Comparison of ENCODE assay signal across 8 cellular contexts in the genomic region with DNA sequence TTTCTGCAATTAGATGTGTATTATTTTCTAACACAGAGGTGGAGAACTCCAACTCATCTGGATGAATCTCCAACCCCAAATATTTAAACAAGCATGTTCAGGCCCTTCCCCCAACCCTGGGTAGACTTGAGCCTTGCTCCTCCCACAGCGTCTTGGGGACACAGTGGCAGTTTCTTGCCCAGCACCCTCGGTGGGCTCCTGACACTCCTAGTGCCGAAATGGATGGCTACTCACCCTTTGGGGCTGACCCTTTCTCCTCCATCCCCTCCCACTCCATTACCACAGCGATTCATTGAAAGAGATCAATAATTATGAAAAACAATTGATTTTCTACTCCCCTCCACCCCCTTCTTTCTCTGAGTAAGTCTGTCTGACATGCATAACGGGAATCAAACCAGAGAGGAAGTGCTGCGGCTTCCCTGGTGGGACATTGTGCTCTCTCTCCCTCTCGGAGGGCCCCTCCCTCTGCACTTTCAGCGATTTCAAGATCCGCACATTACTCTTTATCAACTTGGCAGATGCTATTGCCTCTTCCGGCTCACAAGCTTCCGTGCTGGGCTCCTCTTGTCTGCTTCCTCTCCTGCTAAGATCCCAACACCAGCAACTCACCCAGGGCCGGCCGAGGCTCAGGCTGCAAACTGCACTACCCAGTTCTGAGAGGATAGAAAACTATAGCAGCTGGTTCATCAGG.
DNase-seq lines count a peak whose midpoint lies in the region; ATAC-seq lines count a peak whose summit lies in the region.

No MANE protein-coding gene starts in this region.

- WGBS in mesodermal cell (ENCODE audit: insufficient coverage in 2 of 2), 2 experiments, result 6 to 8% methylated on average over 9 to 10 of the region's 13 CpGs

- H3K27me3 Mint-ChIP-seq in stimulated activated naive CD8-positive, alpha-beta T cell treated with anti-CD3 and anti-CD28 coated beads, Interleukin-15, Interleukin-2, amounts not matched to agents 100 ng/mL and 50 ng/mL, for 24 hours, result no peaks in the 10 kb centered on the region

- H3K4me1 Mint-ChIP-seq in stimulated activated naive CD8-positive, alpha-beta T cell treated with anti-CD3 and anti-CD28 coated beads, Interleukin-15, Interleukin-2, amounts not matched to agents 100 ng/mL and 50 ng/mL, for 24 hours (ENCODE audit: low read depth), result peaks cover 43% of the 10 kb centered on the region

- no peaks in the 10 kb centered on the region for H3K36me3 ChIP-seq in mesodermal cell (ENCODE audit: control insufficient read depth, insufficient read depth, low read length)

- peaks cover 18% of the 10 kb centered on the region for H3K9me3 Mint-ChIP-seq in stimulated activated naive CD8-positive, alpha-beta T cell treated with anti-CD3 and anti-CD28 coated beads, Interleukin-15, Interleukin-2, amounts not matched to agents 100 ng/mL and 50 ng/mL, for 24 hours

- H3K9me3 ChIP-seq in mesodermal cell (ENCODE audit: control insufficient read depth, low read length), result no peaks in the 10 kb centered on the region

- H3K27ac ChIP-seq in mesodermal cell (ENCODE audit: low read depth, low read length, severe bottlenecking), result peak overlapping the region; percentile 67

- peak overlapping the region; percentile 88 for H3K27ac Mint-ChIP-seq in stimulated activated naive CD8-positive, alpha-beta T cell treated with anti-CD3 and anti-CD28 coated beads, Interleukin-15, Interleukin-2, amounts not matched to agents 100 ng/mL and 50 ng/mL, for 24 hours

- H3K36me3 Mint-ChIP-seq in stimulated activated naive CD8-positive, alpha-beta T cell treated with anti-CD3 and anti-CD28 coated beads, Interleukin-15, Interleukin-2, amounts not matched to agents 100 ng/mL and 50 ng/mL, for 24 hours (ENCODE audit: low read depth), result no peaks in the 10 kb centered on the region

- peaks cover 9% of the 10 kb centered on the region for H3K4me1 ChIP-seq in mesodermal cell (ENCODE audit: control insufficient read depth, insufficient read depth, low read length, poor library complexity, severe bottlenecking)

- DNase-seq in T follicular helper cell (ENCODE audit: low read depth) (peak; percentile 10), NCI-H82 (lab: John Stamatoyannopoulos, UW) (no peak), middle frontal gyrus (ENCODE audit: extremely low spot score, low spot score) (no peak), NK-92 (lab: John Stamatoyannopoulos, UW; ENCODE audit: unreplicated experiment) (no peak)
- DNase-seq in central memory CD4-positive, alpha-beta T cell, result peak; percentile 44

- peak overlapping the region; percentile 14 for H3K4me3 ChIP-seq in mesodermal cell (ENCODE audit: extremely low read depth, insufficient read depth, low read length, poor library complexity, severe bottlenecking)

- peak overlapping the region; percentile 78 for H3K4me3 Mint-ChIP-seq in stimulated activated naive CD8-positive, alpha-beta T cell treated with anti-CD3 and anti-CD28 coated beads, Interleukin-15, Interleukin-2, amounts not matched to agents 100 ng/mL and 50 ng/mL, for 24 hours

- peak; percentile 39 for ATAC-seq in GM21825 (IDR thresholded peaks at IDR 0.05; ENCODE audit: unreplicated experiment)

Comparison
In these comparisons a context has a peak if more than half of its experiments do, and no peak if none do; other contexts are left out.
1. DNase-seq: peak in T follicular helper cell (single experiment) and central memory CD4-positive, alpha-beta T cell (single experiment); none in NCI-H82 (single experiment), middle frontal gyrus (single experiment) and NK-92 (single experiment).